Comparison of ENCODE assay signal across 26 cellular contexts in genomic region chr3:44301746-44302145, GRCh38.
"Had no signal": no experiment of that assay in that cellular context is flagged by ENCODE, and none has a peak within 500 bp of the region (broad histone marks: within the 10 kb centered on the region; RNA-seq: fewer than 3 reads in every experiment).

No MANE protein-coding gene starts in this region.

- H3K27me3 ChIP-seq: colonic mucosa, gastrocnemius medialis, right lobe of liver, tibial nerve, upper lobe of left lung had no signal

- H3K4me3 ChIP-seq: colonic mucosa, gastrocnemius medialis, lung, right lobe of liver, smooth muscle cell, thoracic aorta, tibial nerve, upper lobe of left lung had no signal

- H3K4me2 ChIP-seq: smooth muscle cell had no signal

- H2AFZ ChIP-seq: parathyroid adenoma had no signal

- H3K4me3 Mint-ChIP-seq: dendritic cell treated with granulocyte-macrophage colony-stimulating factor and Interleukin-4, amounts not matched to agents 40 ng/mL and 50 ng/mL, for 4 days; endodermal cell; memory B cell; natural killer cell; stimulated activated memory B cell treated with anti-CD40 and anti-IgM and Interleukin-4, amounts not matched to agents 10 μg/mL and 1 μg/mL and 100 μg/mL, for 72 hours had no signal

- H3K4me1 ChIP-seq: colonic mucosa, gastrocnemius medialis, parathyroid adenoma, right lobe of liver, tibial nerve, upper lobe of left lung had no signal

- H3K9me3 Mint-ChIP-seq: dendritic cell treated with granulocyte-macrophage colony-stimulating factor and Interleukin-4, amounts not matched to agents 40 ng/mL and 50 ng/mL, for 4 days; endodermal cell; memory B cell; natural killer cell; stimulated activated memory B cell treated with anti-CD40 and anti-IgM and Interleukin-4, amounts not matched to agents 10 μg/mL and 1 μg/mL and 100 μg/mL, for 72 hours had no signal

- H3K27ac Mint-ChIP-seq: dendritic cell treated with granulocyte-macrophage colony-stimulating factor and Interleukin-4, amounts not matched to agents 40 ng/mL and 50 ng/mL, for 4 days; endodermal cell; memory B cell; natural killer cell; progenitor cell of endocrine pancreas; stimulated activated memory B cell treated with anti-CD40 and anti-IgM and Interleukin-4, amounts not matched to agents 10 μg/mL and 1 μg/mL and 100 μg/mL, for 72 hours had no signal

- H3K36me3 ChIP-seq: colonic mucosa, gastrocnemius medialis, right lobe of liver, thoracic aorta, tibial nerve, upper lobe of left lung had no signal

- H3K36me3 Mint-ChIP-seq: memory B cell; natural killer cell; stimulated activated memory B cell treated with anti-CD40 and anti-IgM and Interleukin-4, amounts not matched to agents 10 μg/mL and 1 μg/mL and 100 μg/mL, for 72 hours had no signal

- H3K27me3 Mint-ChIP-seq: dendritic cell treated with granulocyte-macrophage colony-stimulating factor and Interleukin-4, amounts not matched to agents 40 ng/mL and 50 ng/mL, for 4 days; memory B cell; progenitor cell of endocrine pancreas had no signal

- DNase-seq: colonic mucosa; effector CD8-positive, alpha-beta T cell; endodermal cell; foreskin fibroblast; gastrocnemius medialis; head of caudate nucleus; kidney; natural killer cell; right lobe of liver; stimulated activated CD4-positive, alpha-beta T cell treated with anti-CD3 and anti-CD28 coated beads, Interleukin-2, amount 100 ng/mL, for 24 hours; stimulated activated CD4-positive, alpha-beta T cell treated with anti-CD3 and anti-CD28 coated beads, Interleukin-4, amount 100 ng/mL, for 24 hours; stimulated activated naive CD8-positive, alpha-beta T cell treated with anti-CD3 and anti-CD28 coated beads, Interleukin-15, Interleukin-2, amounts not matched to agents 100 U/mL and 50 U/mL, for 24 hours; substantia nigra; upper lobe of left lung had no signal

- H3K79me2 ChIP-seq: parathyroid adenoma had no signal

- H3K27ac ChIP-seq: colonic mucosa, epithelial cell of prostate, gastrocnemius medialis, parathyroid adenoma, right lobe of liver, thoracic aorta, tibial nerve, upper lobe of left lung had no signal

- H3K9ac ChIP-seq: parathyroid adenoma had no signal

- H3K9me3 ChIP-seq: colonic mucosa, gastrocnemius medialis, right lobe of liver, thoracic aorta, tibial nerve, upper lobe of left lung had no signal

- ATAC-seq: esophagus mucosa; gastrocnemius medialis; left lobe of liver; natural killer cell; right lobe of liver; stimulated activated memory B cell treated with anti-CD40 and anti-IgM and Interleukin-4, amounts not matched to agents 10 μg/mL and 1 μg/mL and 100 μg/mL, for 72 hours; stimulated activated naive CD8-positive, alpha-beta T cell treated with anti-CD3 and anti-CD28 coated beads, Interleukin-15, Interleukin-2, amounts not matched to agents 100 U/mL and 50 U/mL, for 24 hours had no signal

- H3K4me1 Mint-ChIP-seq: endodermal cell; memory B cell; natural killer cell; stimulated activated memory B cell treated with anti-CD40 and anti-IgM and Interleukin-4, amounts not matched to agents 10 μg/mL and 1 μg/mL and 100 μg/mL, for 72 hours had no signal
